18 cellular contexts compared by ENCODE assay signal in the genomic region with DNA sequence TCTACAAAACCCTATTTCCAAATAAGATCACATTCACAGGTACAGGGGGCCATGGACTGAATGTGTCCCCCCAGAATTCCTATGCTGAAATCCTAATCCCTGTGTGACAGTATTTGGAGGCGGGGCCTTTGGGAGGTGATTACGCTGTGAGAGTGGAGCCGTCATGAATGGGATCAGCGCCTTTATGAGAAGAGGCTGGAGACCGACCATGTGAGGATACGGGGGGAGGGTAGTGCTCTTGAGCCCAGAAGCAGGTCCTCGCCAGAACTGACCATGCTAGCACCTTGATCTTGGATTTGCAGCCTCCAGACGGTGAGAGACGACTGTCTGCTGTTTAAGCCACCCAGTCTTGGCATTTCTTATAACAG. TPM values are rescaled to one million over a fixed set of nuclear protein-coding genes. Genes with fewer than 3 reads are reported as not detected.
DNase-seq lines count a peak whose midpoint lies in the region; ATAC-seq, FAIRE-seq and TF ChIP-seq lines count a peak whose summit lies in the region.
"Had no signal": no experiment of that assay in that cellular context is flagged by ENCODE, and none has a peak within 500 bp of the region (broad histone marks: within the 10 kb centered on the region; RNA-seq: fewer than 3 reads in every experiment).

No MANE protein-coding gene starts in this region.

- H4K20me1 ChIP-seq in GM23338 (replicated peaks; ENCODE audit: insufficient read depth) (no peaks in the 10 kb centered on the region), endothelial cell of umbilical vein (replicated peaks; ENCODE audit: control insufficient read depth, extremely low read depth, insufficient read depth, low read length) (no peaks in the 10 kb centered on the region)

- H2AFZ ChIP-seq in GM23338 (no peak overlapping the region), endothelial cell of umbilical vein (ENCODE audit: low read depth, low read length) (no peak overlapping the region)

- no peak overlapping the region for H3K9ac ChIP-seq in endothelial cell of umbilical vein (replicated peaks; ENCODE audit: extremely low read depth, insufficient read depth, low read length)

- H3F3A ChIP-seq in GM23338 (replicated peaks; ENCODE audit: low read depth): no peaks in the 10 kb centered on the region

- H3K4me3 ChIP-seq in GM23338 (no peak overlapping the region), endothelial cell of umbilical vein (replicated peaks in 1 of 3; ENCODE audit: insufficient read depth in 1 of 3, low read depth in 1 of 3, low read length in 3 of 3) (no peak overlapping the region), spleen (no peak overlapping the region)

- WGBS in spleen, 5 donors: 58 to 71% (median 61%) methylated on average over 9 of the region's 9 CpGs

- H3K27ac Mint-ChIP-seq in GM23338: no peak overlapping the region
- H3K27ac Mint-ChIP-seq: CD4-positive, alpha-beta T cell had no signal

- intact Hi-C loops in endothelial cell of umbilical vein (cut with micrococcal nuclease) (no loop called here), spleen (cut with DNase I; ENCODE audit: low total_unique reads) (no loop called here)

- peak; percentile 59 for FAIRE-seq in endothelial cell of umbilical vein (lab: Jason Lieb, UNC)

- no peak overlapping the region for H3K4me3 Mint-ChIP-seq in GM23338
- H3K4me3 Mint-ChIP-seq: CD4-positive, alpha-beta T cell had no signal

- no peaks in the 10 kb centered on the region; the same call in 2 of the 3 replicates for H3K9me3 Mint-ChIP-seq in GM23338
- H3K9me3 Mint-ChIP-seq: CD4-positive, alpha-beta T cell had no signal

- H3K36me3 Mint-ChIP-seq in GM23338 (ENCODE audit: low read depth): no peaks in the 10 kb centered on the region

- POLR2A ChIA-PET in endothelial cell of umbilical vein (lab: Charles Lee): no interaction called here

- H3K79me2 ChIP-seq in GM23338 (replicated peaks; ENCODE audit: insufficient read depth) (no peaks in the 10 kb centered on the region), endothelial cell of umbilical vein (ENCODE audit: control insufficient read depth, insufficient read depth, low read length) (no peaks in the 10 kb centered on the region)

- no peak overlapping the region for H3K4me2 ChIP-seq in GM23338
- H3K4me2 ChIP-seq in endothelial cell of umbilical vein (ENCODE audit: insufficient read depth, low read length): no peak overlapping the region

- TF ChIP-seq CTCF in GM23338 (conservative IDR thresholded peaks at IDR 0.05; ENCODE audit: low read depth in 2 of 2) (no peak), endothelial cell of umbilical vein (IDR thresholded peaks at IDR 0.05; ENCODE audit: extremely low read depth in 1 of 2, insufficient read depth in 1 of 2, low read depth in 1 of 2, low read length in 2 of 2) (no peak), spleen (IDR thresholded peaks at IDR 0.05 in 8 of 11, conservative IDR thresholded peaks at IDR 0.05 in 3 of 11) (no peak)

- H3K4me1 ChIP-seq in GM23338 (ENCODE audit: insufficient read depth) (no peaks in the 10 kb centered on the region), endothelial cell of umbilical vein (ENCODE audit: control insufficient read depth, extremely low read depth, insufficient read depth, low read length) (no peaks in the 10 kb centered on the region), spleen (no peaks in the 10 kb centered on the region)

- no TSS peak for BruUV-seq in endothelial cell of umbilical vein (replicated peaks; lab: Mats Ljungman, UMichigan)

- CTCF ChIA-PET in endothelial cell of umbilical vein (lab: Charles Lee): no interaction called here

- no peaks in the 10 kb centered on the region for H3K9me1 ChIP-seq in endothelial cell of umbilical vein (replicated peaks; ENCODE audit: control insufficient read depth, extremely low read depth, insufficient read depth, low read length)

- H3K36me3 ChIP-seq in GM23338 (ENCODE audit: insufficient read depth): no peaks in the 10 kb centered on the region
- H3K36me3 ChIP-seq in endothelial cell of umbilical vein (ENCODE audit: control insufficient read depth in 2 of 2, extremely low read depth in 1 of 2, insufficient read depth in 2 of 2, low read length in 2 of 2): no peaks in the 10 kb centered on the region
- H3K36me3 ChIP-seq in spleen: no peaks in the 10 kb centered on the region
- H3K36me3 ChIP-seq: BE2C had no signal

- H3K9me2 ChIP-seq in GM23338 (ENCODE audit: insufficient read depth): no peaks in the 10 kb centered on the region

- no peaks in the 10 kb centered on the region for H3K9me3 ChIP-seq in endothelial cell of umbilical vein (replicated peaks; ENCODE audit: control insufficient read depth, insufficient read depth, low read length)
- no peaks in the 10 kb centered on the region for H3K9me3 ChIP-seq in spleen
- H3K9me3 ChIP-seq: BE2C had no signal

- dilution Hi-C loops in endothelial cell of umbilical vein (cut with MboI; ENCODE audit: extremely low pct_ligation_motif_present, low sequenced_read_pairs): no loop called here

- H3K27me3 Mint-ChIP-seq in GM23338 (ENCODE audit: insufficient read depth, low read depth, poor library complexity): peaks cover 10% of the 10 kb centered on the region

- no peak for DNase-seq in GM23338 (ENCODE audit: low spot score)
- peak; percentile 91 for DNase-seq in NCI-H82 (lab: John Stamatoyannopoulos, UW)
- DNase-seq in endothelial cell of umbilical vein (ENCODE audit: low read depth, low spot score): no peak
- peak; percentile 34 for DNase-seq in spleen
- no peak for DNase-seq in NCI-H748 (lab: John Stamatoyannopoulos, UW; ENCODE audit: unreplicated experiment)
- no peak for DNase-seq in A172 (ENCODE audit: low spot score)
- no peak for DNase-seq in SKM-1 (lab: John Stamatoyannopoulos, UW; ENCODE audit: unreplicated experiment)
- DNase-seq: BE2C; Calu3; CD4-positive, alpha-beta T cell; HCEC 1CT; KBM-7; MV-4-11; NCI-H1417; NCI-H2029; NCI-H2171 treated with DMSO at 0.1 percent for 48 hours; NCI-H446 treated with DMSO at 0.1 percent for 48 hours had no signal

- TF ChIP-seq POLR2A in endothelial cell of umbilical vein (IDR thresholded peaks at IDR 0.05; ENCODE audit: low read depth, low read length) (no peak), spleen (IDR thresholded peaks at IDR 0.05) (no peak)

- ATAC-seq in GM23338: peak; percentile 28; the same call in 2 of the 3 replicates

- H3K27ac ChIP-seq in GM23338 (ENCODE audit: low read depth) (no peak overlapping the region), endothelial cell of umbilical vein (ENCODE audit: insufficient read depth, low read depth, low read length) (no peak overlapping the region), spleen (no peak overlapping the region)
- H3K27ac ChIP-seq: HL-60 had no signal

- H3K27me3 ChIP-seq in GM23338 (ENCODE audit: insufficient read depth): no peaks in the 10 kb centered on the region
- H3K27me3 ChIP-seq in endothelial cell of umbilical vein (ENCODE audit: control insufficient read depth in 2 of 2, insufficient read depth in 2 of 2, low read length in 2 of 2): no peaks in the 10 kb centered on the region
- peaks cover 0 to 43% (median 0%) of the 10 kb centered on the region in 7 donors for H3K27me3 ChIP-seq in spleen (replicated peaks in 1 of 7)
- H3K27me3 ChIP-seq: BE2C had no signal

- peaks cover 10% of the 10 kb centered on the region; the same call in 2 of the 3 replicates for H3K4me1 Mint-ChIP-seq in GM23338

TF ChIP-seq in GM23338, 12 proteins besides CTCF, POLR2A, EP300 and RAD21 (continues in another document):
- TF ChIP-seq ZNF331 (CRISPR knock-in tag; IDR thresholded peaks at IDR 0.05; ENCODE audit: low read depth): no peak
- TF ChIP-seq JUNB (IDR thresholded peaks at IDR 0.05; ENCODE audit: unreplicated experiment): no peak
- TF ChIP-seq, protein P1, sequence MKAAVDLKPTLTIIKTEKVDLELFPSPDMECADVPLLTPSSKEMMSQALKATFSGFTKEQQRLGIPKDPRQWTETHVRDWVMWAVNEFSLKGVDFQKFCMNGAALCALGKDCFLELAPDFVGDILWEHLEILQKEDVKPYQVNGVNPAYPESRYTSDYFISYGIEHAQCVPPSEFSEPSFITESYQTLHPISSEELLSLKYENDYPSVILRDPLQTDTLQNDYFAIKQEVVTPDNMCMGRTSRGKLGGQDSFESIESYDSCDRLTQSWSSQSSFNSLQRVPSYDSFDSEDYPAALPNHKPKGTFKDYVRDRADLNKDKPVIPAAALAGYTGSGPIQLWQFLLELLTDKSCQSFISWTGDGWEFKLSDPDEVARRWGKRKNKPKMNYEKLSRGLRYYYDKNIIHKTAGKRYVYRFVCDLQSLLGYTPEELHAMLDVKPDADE (IDR thresholded peaks at IDR 0.05): no peak
- no peak for TF ChIP-seq EZH2 (IDR thresholded peaks at IDR 0.05; ENCODE audit: low read depth, unreplicated experiment)
- no peak for TF ChIP-seq ZNF114 (CRISPR knock-in tag; IDR thresholded peaks at IDR 0.05)

TF ChIP-seq in endothelial cell of umbilical vein, 7 proteins besides CTCF, POLR2A, EP300 and RAD21:
- no peak for TF ChIP-seq FOS (IDR thresholded peaks at IDR 0.05; ENCODE audit: borderline replicate concordance, insufficient read depth, low read length)
- no peak for TF ChIP-seq MYC (IDR thresholded peaks at IDR 0.05; ENCODE audit: low read depth, low read length)
- TF ChIP-seq, protein P2, sequence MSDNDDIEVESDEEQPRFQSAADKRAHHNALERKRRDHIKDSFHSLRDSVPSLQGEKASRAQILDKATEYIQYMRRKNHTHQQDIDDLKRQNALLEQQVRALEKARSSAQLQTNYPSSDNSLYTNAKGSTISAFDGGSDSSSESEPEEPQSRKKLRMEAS (IDR thresholded peaks at IDR 0.05; ENCODE audit: insufficient read depth, insufficient read length): no peak
- no peak for TF ChIP-seq EZH2 (IDR thresholded peaks at IDR 0.05; ENCODE audit: borderline replicate concordance, low read depth, low read length, severe bottlenecking)
- TF ChIP-seq POLR2AphosphoS5 (IDR thresholded peaks at IDR 0.05; ENCODE audit: insufficient read depth, low read depth, low read length): no peak
- no peak for TF ChIP-seq JUN (IDR thresholded peaks at IDR 0.05; ENCODE audit: borderline replicate concordance, insufficient read depth, insufficient read length, low read depth)
- no peak for TF ChIP-seq GATA2 (IDR thresholded peaks at IDR 0.05; ENCODE audit: insufficient read depth, insufficient read length, low read depth, low read length)

RNA-seq across cellular contexts. Expression of a gene that starts 23.8 kb away (rescaled TPM):
- 0.19 and 0.76 TPM in 2 replicates for total RNA-seq in GM23338 (2014; rRNA removed; shearing (Covaris generic))
- polyA plus RNA-seq in GM23338 (2016; fragmentation: Nextera tagmentation; extraction: Ambion mirVana): 0.03 and 0.28 TPM in 2 replicates
- total RNA-seq in endothelial cell of umbilical vein: 0.25 and 0.49 TPM in 2 replicates
- polyA plus RNA-seq in endothelial cell of umbilical vein: 0.04 and 0.06 TPM in 2 replicates
- 0.03 and 0.08 TPM in 2 replicates for polyA plus RNA-seq in endothelial cell of umbilical vein (2011; cell fraction: cytosol; rRNA removed)
- polyA plus RNA-seq in endothelial cell of umbilical vein (2011; cell fraction: nucleus; rRNA removed): 0.08 and 0.25 TPM in 2 replicates
- polyA plus RNA-seq in endothelial cell of umbilical vein (2012): 0.23 and 0.31 TPM in 2 replicates
- 0.21 and 0.29 TPM in 2 replicates for polyA minus RNA-seq in endothelial cell of umbilical vein
- polyA minus RNA-seq in endothelial cell of umbilical vein (2011; cell fraction: cytosol; rRNA and poly(A)+ RNA removed): not detected
- 0.38 and 0.43 TPM in 2 replicates for polyA minus RNA-seq in endothelial cell of umbilical vein (2011; cell fraction: nucleus; rRNA and poly(A)+ RNA removed)
- 1 to 10 TPM in 4 of 7 donors, under 1 TPM in 2, not detected in 1; 0.41 to 4.5 (median 1.1) TPM for total RNA-seq in spleen
- under 1 TPM; 0.07 to 0.16 (median 0.08) TPM for polyA plus RNA-seq in spleen
- 0.57 and 2.1 TPM in 2 replicates for total RNA-seq in A172 (2014; rRNA removed; shearing (Covaris generic))

Comparison
In these comparisons a context has a peak if more than half of its experiments do, and no peak if none do; other contexts are left out.
1. DNase-seq: peak in NCI-H82 (single experiment) and spleen (single experiment); none in GM23338 (single experiment), endothelial cell of umbilical vein (single experiment), NCI-H748 (single experiment), A172 (single experiment) and SKM-1 (single experiment).